In genomic region chr16:64202571-64202970, GRCh38 we compare ENCODE assay signal across 30 cellular contexts.
"Had no signal": no experiment of that assay in that cellular context is flagged by ENCODE, and none has a peak within 500 bp of the region (broad histone marks: within the 10 kb centered on the region; RNA-seq: fewer than 3 reads in every experiment).

No MANE protein-coding gene starts in this region.

- DNase-seq: activated CD4-positive, alpha-beta memory T cell treated with anti-CD3 and anti-CD28 coated beads, Interleukin-2, amount 10 ng/mL, durations not matched to agents 7 days and 5 days; activated CD4-positive, alpha-beta T cell treated with anti-CD3 and anti-CD28 coated beads for 1 hour; activated CD4-positive, alpha-beta T cell treated with anti-CD3 and anti-CD28 coated beads for 36 hours; activated CD4-positive, alpha-beta T cell treated with anti-CD3 and anti-CD28 coated beads for 48 hours; activated CD4-positive, alpha-beta T cell treated with anti-CD3 and anti-CD28 coated beads, Interleukin-2, amount 10 ng/mL, durations not matched to agents 7 days and 5 days; activated CD4-positive, alpha-beta T cell treated with anti-CD3 and anti-CD28 coated beads, Interleukin-2, amount 50 U/mL, for 48 hours; activated CD4-positive, CD25-positive, alpha-beta regulatory T cell; activated CD8-positive, alpha-beta memory T cell treated with anti-CD3 and anti-CD28 coated beads for 24 hours; activated CD8-positive, alpha-beta memory T cell treated with anti-CD3 and anti-CD28 coated beads, Interleukin-2, amount 10 ng/mL, durations not matched to agents 7 days and 5 days; activated CD8-positive, alpha-beta memory T cell treated with anti-CD3 and anti-CD28 coated beads, Interleukin-2, amount 50 U/mL, for 48 hours; activated CD8-positive, alpha-beta T cell treated with anti-CD3 and anti-CD28 coated beads, Interleukin-2, amount 10 ng/mL, durations not matched to agents 7 days and 5 days; activated effector memory CD4-positive, alpha-beta T cell treated with Interleukin-2 at 50 U/mL for 16 hours; activated gamma-delta T cell; activated naive CD4-positive, alpha-beta T cell treated with anti-CD3 and anti-CD28 coated beads, Interleukin-2, amount 10 ng/mL, durations not matched to agents 7 days and 5 days; activated naive CD4-positive, alpha-beta T cell treated with Interleukin-2 at 50 U/mL for 16 hours; activated naive CD8-positive, alpha-beta T cell treated with anti-CD3 and anti-CD28 coated beads, Interleukin-2, amount 10 ng/mL, durations not matched to agents 7 days and 5 days; activated naive CD8-positive, alpha-beta T cell treated with anti-CD3 and anti-CD28 coated beads, Interleukin-2, amount 50 U/mL, for 24 hours; activated T-cell treated with anti-CD3 and anti-CD28 coated beads, Interleukin-2, amount 50 U/mL, for 24 hours; activated T-cell treated with anti-CD3 and anti-CD28 coated beads, Interleukin-2, amount 50 U/mL, for 48 hours; amygdala; anterior cingulate cortex; caudate nucleus; cerebellar nuclear complex; T-helper 2 cell; T-helper 9 cell; WERI-Rb-1 had no signal

- H3K9me3 ChIP-seq: ascending aorta had no signal

- H3K36me3 ChIP-seq: ascending aorta, cardiac muscle cell, WERI-Rb-1 had no signal

- H3K4me1 ChIP-seq: ascending aorta had no signal

- ATAC-seq: activated CD4-positive, alpha-beta T cell treated with anti-CD3 and anti-CD28 coated beads for 36 hours; activated CD4-positive, CD25-positive, alpha-beta regulatory T cell treated with anti-CD3 and anti-CD28 coated beads, Interleukin-2, amount 50 U/mL, for 24 hours; activated CD8-positive, alpha-beta memory T cell treated with anti-CD3 and anti-CD28 coated beads, Interleukin-2, amount 10 ng/mL, durations not matched to agents 7 days and 5 days; activated CD8-positive, alpha-beta T cell treated with anti-CD3 and anti-CD28 coated beads, Interleukin-2, amount 10 ng/mL, durations not matched to agents 7 days and 5 days; activated naive CD8-positive, alpha-beta T cell treated with anti-CD3 and anti-CD28 coated beads, Interleukin-2, amount 50 U/mL, for 24 hours; WTC11 had no signal

- H3K27ac ChIP-seq: ascending aorta, cardiac muscle cell, WERI-Rb-1 had no signal

- H3K4me3 ChIP-seq: ascending aorta, cardiac muscle cell had no signal

- H3K27me3 ChIP-seq: ascending aorta, cardiac muscle cell had no signal
